ENCODE assay signal across 17 cellular contexts in genomic region chr22:46017166-46017565, GRCh38. TPM values are rescaled to one million over a fixed set of nuclear protein-coding genes. Genes with fewer than 3 reads are reported as not detected.
DNase-seq lines count a peak whose midpoint lies in the region; ATAC-seq and TF ChIP-seq lines count a peak whose summit lies in the region.
"Had no signal": no experiment of that assay in that cellular context is flagged by ENCODE, and none has a peak within 500 bp of the region (broad histone marks: within the 10 kb centered on the region; RNA-seq: fewer than 3 reads in every experiment).

No MANE protein-coding gene starts in this region.

- peak overlapping the region; percentile 49 for H3K27ac ChIP-seq in GM23248
- 0 out of 2 replicates have a peak overlapping the region, but pooled peaks have one; percentile 14 for H3K27ac ChIP-seq in SK-N-MC
- peak overlapping the region; percentile 8 to 54 for H3K27ac ChIP-seq in uterus
- H3K27ac ChIP-seq in Karpas-422 (ENCODE audit: low read length) = no peak overlapping the region

- TF ChIP-seq CTCF in AG10803 (conservative IDR thresholded peaks at IDR 0.05; ENCODE audit: low read length) (no peak), uterus (IDR thresholded peaks at IDR 0.05) (no peak)

- 54 to 61% methylated on average over 2 of the region's 2 CpGs for WGBS in GM23248 (ENCODE audit: low coverage in 1 of 2, low lambda C conversion rate in 2 of 2, missing lambda C conversion rate in 2 of 2), 2 experiments

- ATAC-seq in HG03175 (IDR thresholded peaks at IDR 0.05; ENCODE audit: unreplicated experiment) = no peak
- ATAC-seq: GM23338, K562 had no signal

- no peaks in the 10 kb centered on the region for H3K9me2 ChIP-seq in GM23248 (ENCODE audit: insufficient read depth)
- H3K9me2 ChIP-seq in Karpas-422 (replicated peaks; ENCODE audit: insufficient read depth, low read length) = no peaks in the 10 kb centered on the region

- H3K4me3 ChIP-seq in AG10803 (ENCODE audit: low read length) (no peak overlapping the region), GM23248 (no peak overlapping the region), SK-N-MC (no peak overlapping the region), uterus (no peak overlapping the region), Karpas-422 (ENCODE audit: low read length) (no peak overlapping the region)
- H3K4me3 ChIP-seq: GM23338, K562 had no signal

- H2AFZ ChIP-seq in GM23248 = no peak overlapping the region
- no peak overlapping the region for H2AFZ ChIP-seq in Karpas-422 (ENCODE audit: low read length)
- H2AFZ ChIP-seq: GM23338 had no signal

- peak overlapping the region; percentile 39 for H3K4me2 ChIP-seq in GM23248 (ENCODE audit: unreplicated experiment)
- no peak overlapping the region for H3K4me2 ChIP-seq in Karpas-422 (ENCODE audit: low read depth, low read length, poor library complexity, severe bottlenecking)
- H3K4me2 ChIP-seq: GM23338 had no signal

- peaks cover 31% of the 10 kb centered on the region for H3K79me2 ChIP-seq in GM23248 (ENCODE audit: insufficient read depth)
- no peaks in the 10 kb centered on the region for H3K79me2 ChIP-seq in Karpas-422 (ENCODE audit: low read length)

- H4K20me1 ChIP-seq in GM23248 (ENCODE audit: insufficient read depth) (no peaks in the 10 kb centered on the region), Karpas-422 (ENCODE audit: insufficient read depth, low read depth, low read length) (no peaks in the 10 kb centered on the region)

- intact Hi-C loops in uterus (cut with DNase I; ENCODE audit: low total_unique reads) = loop anchor here (10.0 kb wide), 1 partner anchor 58 kb away; no protein-coding TSS in a partner anchor

- H3K4me1 ChIP-seq in GM23248 (ENCODE audit: insufficient read depth) = peaks cover 30% of the 10 kb centered on the region
- H3K4me1 ChIP-seq in uterus = peaks cover 4 to 18% of the 10 kb centered on the region in 2 donors
- peaks cover 7% of the 10 kb centered on the region for H3K4me1 ChIP-seq in Karpas-422 (ENCODE audit: low read length)

- TF ChIP-seq POLR2A in uterus (IDR thresholded peaks at IDR 0.05) = no peak

- H3F3A ChIP-seq in GM23248 (ENCODE audit: insufficient read depth) = peaks cover 28% of the 10 kb centered on the region

- in situ Hi-C loops in GM23248 (cut with MboI) = no loop called here

- H3K9ac ChIP-seq in GM23248 (no peak overlapping the region), SK-N-MC (ENCODE audit: insufficient read length) (no peak overlapping the region), Karpas-422 (ENCODE audit: low read length) (no peak overlapping the region)

- DNase-seq in AG10803 (ENCODE audit: low read depth) (peak; percentile 45), GM23248 (peak; percentile 63), SK-N-MC (ENCODE audit: low read depth, low spot score) (no peak), uterus (no peak), amygdala (lab: John Stamatoyannopoulos, UW) (no peak), Karpas-422 (no peak)
- DNase-seq: ACHN; C1 segment of cervical spinal cord; CD4-positive, alpha-beta T cell; DMS153; DMS79 treated with DMSO at 0.1 percent for 48 hours; GF-D8; H7; Kasumi-1 had no signal

- no peaks in the 10 kb centered on the region for H3K27me3 ChIP-seq in GM23248 (replicated peaks; ENCODE audit: insufficient read depth)
- H3K27me3 ChIP-seq in uterus = no peaks in the 10 kb centered on the region
- no peaks in the 10 kb centered on the region for H3K27me3 ChIP-seq in Karpas-422 (ENCODE audit: low read length)

- H3K36me3 ChIP-seq in GM23248 (ENCODE audit: low read depth) (no peaks in the 10 kb centered on the region), SK-N-MC (ENCODE audit: insufficient read depth, low read length) (no peaks in the 10 kb centered on the region), uterus (no peaks in the 10 kb centered on the region), Karpas-422 (ENCODE audit: insufficient read depth, low read length) (no peaks in the 10 kb centered on the region)

- H3K9me3 ChIP-seq in GM23248 (ENCODE audit: low read depth) = no peaks in the 10 kb centered on the region
- no peaks in the 10 kb centered on the region for H3K9me3 ChIP-seq in SK-N-MC (ENCODE audit: low read depth, low read length)
- no peaks in the 10 kb centered on the region for H3K9me3 ChIP-seq in uterus
- no peaks in the 10 kb centered on the region for H3K9me3 ChIP-seq in Karpas-422 (ENCODE audit: low read length)

RNA-seq across cellular contexts. Expression of gene WNT7B, which starts 40.2 kb away (rescaled TPM):
- total RNA-seq in GM23248 (2014; rRNA removed; shearing (Covaris generic)) = 0.25 TPM in 1 of 2 replicates, not detected in the other
- polyA plus RNA-seq in GM23248 (2016; fragmentation: Nextera tagmentation; extraction: Ambion mirVana) = 0.10 TPM in 1 of 2 replicates, not detected in the other
- total RNA-seq in uterus = under 1 TPM in 1 of 4 donors, not detected in 3; 0.41 TPM
- total RNA-seq in Karpas-422 (2014; rRNA removed; shearing (Covaris generic); ENCODE audit: low replicate concordance) = not detected in 2 replicates
- total RNA-seq: CD4-positive, alpha-beta T cell; K562 had no signal
- polyA plus RNA-seq: GM23338, K562 had no signal

Comparison
In these comparisons a context has a peak if more than half of its experiments do, and no peak if none do; other contexts are left out.
1. DNase-seq: peak in AG10803 (single experiment) and GM23248 (single experiment); none in SK-N-MC (single experiment), uterus (0 of 2), amygdala (0 of 56) and Karpas-422 (single experiment).